In genomic region chr7:79622781-79623180, GRCh38 we compare ENCODE assay signal across 18 cellular contexts.
DNase-seq lines count a peak whose midpoint lies in the region; ATAC-seq, FAIRE-seq and TF ChIP-seq lines count a peak whose summit lies in the region.
"Had no signal": no experiment of that assay in that cellular context is flagged by ENCODE, and none has a peak within 500 bp of the region (broad histone marks: within the 10 kb centered on the region; RNA-seq: fewer than 3 reads in every experiment).

No MANE protein-coding gene starts in this region.

- H3K27ac ChIP-seq in endothelial cell of umbilical vein (ENCODE audit: insufficient read depth, low read depth, low read length) (no peak overlapping the region), small intestine (ENCODE audit: low read depth in 1 of 2, low read length in 1 of 2) (no peak overlapping the region), testis (no peak overlapping the region)
- H3K27ac ChIP-seq: SJSA1 had no signal

- no peaks in the 10 kb centered on the region for H4K20me1 ChIP-seq in endothelial cell of umbilical vein (replicated peaks; ENCODE audit: control insufficient read depth, extremely low read depth, insufficient read depth, low read length)

- dilution Hi-C loops in endothelial cell of umbilical vein (cut with MboI; ENCODE audit: extremely low pct_ligation_motif_present, low sequenced_read_pairs): no loop called here

- H3K27ac Mint-ChIP-seq in stimulated activated naive CD8-positive, alpha-beta T cell treated with anti-CD3 and anti-CD28 coated beads, Interleukin-15, amount 100 ng/mL, for 72 hours: no peak overlapping the region
- H3K27ac Mint-ChIP-seq: IgD-negative memory B cell had no signal

- WGBS in small intestine, 3 donors: 79 to 87% (median 80%) methylated on average over 1 of the region's 1 CpG
- 63 to 79% methylated on average over 1 of the region's 1 CpG for WGBS in testis, 2 donors

- no peaks in the 10 kb centered on the region for H3K36me3 ChIP-seq in endothelial cell of umbilical vein (ENCODE audit: control insufficient read depth in 2 of 2, extremely low read depth in 1 of 2, insufficient read depth in 2 of 2, low read length in 2 of 2)
- H3K36me3 ChIP-seq in small intestine (ENCODE audit: control insufficient read depth in 2 of 2, insufficient read depth in 2 of 2, low read length in 2 of 2): no peaks in the 10 kb centered on the region
- H3K36me3 ChIP-seq in testis (ENCODE audit: low read depth, missing control alignments): no peaks in the 10 kb centered on the region
- H3K36me3 ChIP-seq: SJSA1 had no signal

- peak; percentile 66 for ATAC-seq in stimulated activated naive CD8-positive, alpha-beta T cell treated with anti-CD3 and anti-CD28 coated beads, Interleukin-15, amount 100 ng/mL, for 72 hours
- ATAC-seq in stimulated activated naive CD8-positive, alpha-beta T cell treated with anti-CD3 and anti-CD28 coated beads, Interleukin-15, Interleukin-2, amounts not matched to agents 100 U/mL and 50 U/mL, for 24 hours: no peak
- ATAC-seq in GM21367 (IDR thresholded peaks at IDR 0.05; ENCODE audit: unreplicated experiment): no peak

- H3K4me3 ChIP-seq in endothelial cell of umbilical vein (replicated peaks in 1 of 3; ENCODE audit: insufficient read depth in 1 of 3, low read depth in 1 of 3, low read length in 3 of 3) (no peak overlapping the region), small intestine (ENCODE audit: low read depth in 1 of 2, low read length in 2 of 2) (no peak overlapping the region), testis (no peak overlapping the region)
- H3K4me3 ChIP-seq: SJSA1 had no signal

- H3K4me1 Mint-ChIP-seq in stimulated activated naive CD8-positive, alpha-beta T cell treated with anti-CD3 and anti-CD28 coated beads, Interleukin-15, amount 100 ng/mL, for 72 hours: no peaks in the 10 kb centered on the region
- H3K4me1 Mint-ChIP-seq: CD14-positive monocyte, IgD-negative memory B cell had no signal

- peak overlapping the region; percentile 4 for H2AFZ ChIP-seq in endothelial cell of umbilical vein (ENCODE audit: low read depth, low read length)

- no peak for DNase-seq in stimulated activated naive CD8-positive, alpha-beta T cell treated with anti-CD3 and anti-CD28 coated beads, Interleukin-15, amount 100 ng/mL, for 72 hours
- no peak for DNase-seq in stimulated activated naive CD8-positive, alpha-beta T cell treated with anti-CD3 and anti-CD28 coated beads, Interleukin-15, Interleukin-2, amounts not matched to agents 100 U/mL and 50 U/mL, for 24 hours
- DNase-seq in NCI-H1417 (lab: John Stamatoyannopoulos, UW): peak in 2 of 3 experiments; percentile 52 to 65
- DNase-seq in endothelial cell of umbilical vein (ENCODE audit: low read depth, low spot score): peak; percentile 87
- DNase-seq in small intestine: peak; percentile 62
- no peak for DNase-seq in activated T-cell treated with anti-CD3 and anti-CD28 coated beads, Interleukin-2, amount 50 U/mL, for 1 hour
- DNase-seq in testis: no peak
- DNase-seq: DMS79 treated with DMSO at 0.1 percent for 48 hours, GF-D8, MV-4-11, NCI-H1694 treated with DMSO at 0.1 percent for 48 hours, NCI-H2171 treated with DMSO at 0.1 percent for 48 hours, NCI-H510A had no signal

- no peak overlapping the region for H3K9ac ChIP-seq in endothelial cell of umbilical vein (replicated peaks; ENCODE audit: extremely low read depth, insufficient read depth, low read length)

- H3K27me3 Mint-ChIP-seq in stimulated activated naive CD8-positive, alpha-beta T cell treated with anti-CD3 and anti-CD28 coated beads, Interleukin-15, amount 100 ng/mL, for 72 hours: no peaks in the 10 kb centered on the region
- H3K27me3 Mint-ChIP-seq: IgD-negative memory B cell had no signal

- H3K4me1 ChIP-seq in endothelial cell of umbilical vein (ENCODE audit: control insufficient read depth, extremely low read depth, insufficient read depth, low read length) (peaks cover 25% of the 10 kb centered on the region), small intestine (ENCODE audit: control insufficient read depth in 2 of 2, insufficient read depth in 1 of 2, low read depth in 1 of 2, low read length in 1 of 2) (no peaks in the 10 kb centered on the region), testis (no peaks in the 10 kb centered on the region)
- H3K4me1 ChIP-seq: SJSA1 had no signal

- intact Hi-C loops in endothelial cell of umbilical vein (cut with micrococcal nuclease) (loop anchor here (10.0 kb wide), 1 partner anchor 328 kb away; no protein-coding TSS in a partner anchor), testis (cut with DNase I; ENCODE audit: low total_unique reads) (no loop called here)

- POLR2A ChIA-PET in endothelial cell of umbilical vein (lab: Charles Lee): no interaction called here

- no peaks in the 10 kb centered on the region for H3K9me3 Mint-ChIP-seq in stimulated activated naive CD8-positive, alpha-beta T cell treated with anti-CD3 and anti-CD28 coated beads, Interleukin-15, amount 100 ng/mL, for 72 hours

- H3K9me3 ChIP-seq in endothelial cell of umbilical vein (replicated peaks; ENCODE audit: control insufficient read depth, insufficient read depth, low read length) (no peaks in the 10 kb centered on the region), small intestine (ENCODE audit: control insufficient read depth, low read depth) (no peaks in the 10 kb centered on the region), testis (no peaks in the 10 kb centered on the region)
- H3K9me3 ChIP-seq: SJSA1 had no signal

- no peak for TF ChIP-seq POLR2A in endothelial cell of umbilical vein (IDR thresholded peaks at IDR 0.05; ENCODE audit: low read depth, low read length)
- no peak for TF ChIP-seq POLR2A in testis (IDR thresholded peaks at IDR 0.05)

- H3K27me3 ChIP-seq in endothelial cell of umbilical vein (ENCODE audit: control insufficient read depth in 2 of 2, insufficient read depth in 2 of 2, low read length in 2 of 2) (no peaks in the 10 kb centered on the region), small intestine (ENCODE audit: control insufficient read depth in 2 of 2, insufficient read depth in 2 of 2, low read length in 2 of 2) (no peaks in the 10 kb centered on the region), testis (no peaks in the 10 kb centered on the region)
- H3K27me3 ChIP-seq: SJSA1 had no signal

- TF ChIP-seq CTCF in endothelial cell of umbilical vein (IDR thresholded peaks at IDR 0.05; ENCODE audit: extremely low read depth in 1 of 2, insufficient read depth in 1 of 2, low read depth in 1 of 2, low read length in 2 of 2) (no peak), testis (IDR thresholded peaks at IDR 0.05) (no peak)

- CTCF ChIA-PET in endothelial cell of umbilical vein (lab: Charles Lee): no interaction called here

- peak overlapping the region; percentile 1 for H3K4me2 ChIP-seq in endothelial cell of umbilical vein (ENCODE audit: insufficient read depth, low read length)

- H3K9me1 ChIP-seq in endothelial cell of umbilical vein (replicated peaks; ENCODE audit: control insufficient read depth, extremely low read depth, insufficient read depth, low read length): no peaks in the 10 kb centered on the region

- H3K4me3 Mint-ChIP-seq in stimulated activated naive CD8-positive, alpha-beta T cell treated with anti-CD3 and anti-CD28 coated beads, Interleukin-15, amount 100 ng/mL, for 72 hours: no peak overlapping the region
- H3K4me3 Mint-ChIP-seq: CD14-positive monocyte, IgD-negative memory B cell had no signal

- no TSS peak for BruUV-seq in endothelial cell of umbilical vein (replicated peaks; lab: Mats Ljungman, UMichigan)

- peak; percentile 78 for FAIRE-seq in endothelial cell of umbilical vein (lab: Jason Lieb, UNC)
- FAIRE-seq in small intestine (lab: Jason Lieb, UNC): no peak
- FAIRE-seq: H1 had no signal

- H3K79me2 ChIP-seq in endothelial cell of umbilical vein (ENCODE audit: control insufficient read depth, insufficient read depth, low read length): no peaks in the 10 kb centered on the region

TF ChIP-seq in endothelial cell of umbilical vein, 7 proteins besides CTCF, POLR2A, EP300 and RAD21:
- TF ChIP-seq MAX (IDR thresholded peaks at IDR 0.05; ENCODE audit: insufficient read depth, insufficient read length) (no peak), POLR2AphosphoS5 (IDR thresholded peaks at IDR 0.05; ENCODE audit: insufficient read depth, low read depth, low read length) (no peak), MYC (IDR thresholded peaks at IDR 0.05; ENCODE audit: low read depth, low read length) (no peak), GATA2 (IDR thresholded peaks at IDR 0.05; ENCODE audit: insufficient read depth, insufficient read length, low read depth, low read length) (no peak), JUN (IDR thresholded peaks at IDR 0.05; ENCODE audit: borderline replicate concordance, insufficient read depth, insufficient read length, low read depth) (peak; percentile 70), FOS (IDR thresholded peaks at IDR 0.05; ENCODE audit: borderline replicate concordance, insufficient read depth, low read length) (peak; percentile 71)

Comparison
In these comparisons a context has a peak if more than half of its experiments do, and no peak if none do; other contexts are left out.
1. DNase-seq: peak in NCI-H1417 (2 of 3), endothelial cell of umbilical vein (single experiment) and small intestine (single experiment); none in stimulated activated naive CD8-positive, alpha-beta T cell treated with anti-CD3 and anti-CD28 coated beads, Interleukin-15, amount 100 ng/mL, for 72 hours (0 of 2), stimulated activated naive CD8-positive, alpha-beta T cell treated with anti-CD3 and anti-CD28 coated beads, Interleukin-15, Interleukin-2, amounts not matched to agents 100 U/mL and 50 U/mL, for 24 hours (single experiment), activated T-cell treated with anti-CD3 and anti-CD28 coated beads, Interleukin-2, amount 50 U/mL, for 1 hour (single experiment) and testis (single experiment).